ENCODE assay signal across 28 cellular contexts in the genomic region with DNA sequence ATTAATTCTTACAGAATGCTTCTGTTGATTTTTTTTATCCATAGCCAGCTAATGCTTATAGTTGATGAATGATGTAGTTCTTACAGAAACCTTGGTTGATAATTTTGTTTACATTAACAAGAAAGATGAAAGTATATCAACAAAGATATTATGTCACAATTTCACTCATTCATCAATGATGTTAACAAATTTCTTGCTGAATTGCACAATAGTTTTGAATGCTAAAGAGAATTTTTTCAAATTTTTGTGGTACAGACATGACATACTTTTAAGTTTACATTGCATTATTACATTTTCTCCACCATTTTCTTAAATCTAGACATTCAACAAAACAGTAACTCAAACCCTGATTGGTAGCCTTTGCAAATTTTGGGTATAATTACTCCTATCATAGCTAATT.
"Had no signal": no experiment of that assay in that cellular context is flagged by ENCODE, and none has a peak within 500 bp of the region (broad histone marks: within the 10 kb centered on the region; RNA-seq: fewer than 3 reads in every experiment).

No MANE protein-coding gene starts in this region.

- H3K27me3 ChIP-seq: neural progenitor cell, ovary, testis, tibial artery, transverse colon, upper lobe of right lung, uterus had no signal

- H3K79me2 ChIP-seq: parathyroid adenoma had no signal

- H3K27ac ChIP-seq: neural progenitor cell, ovary, parathyroid adenoma, psoas muscle, skin epidermis, spleen, suprapubic skin, testis, tibial artery, transverse colon, upper lobe of right lung, uterus had no signal

- DNase-seq: natural killer cell; occipital lobe; ovary; posterior cingulate gyrus; psoas muscle; right cardiac atrium; spleen; stimulated activated CD4-positive, alpha-beta T cell treated with anti-CD3 and anti-CD28 coated beads, Interleukin-12 subunit alpha, Interleukin-12 subunit beta, amount 100 ng/mL, for 4 hours; stimulated activated CD4-positive, alpha-beta T cell treated with anti-CD3 and anti-CD28 coated beads, Interleukin-1b, Interleukin-23, amount 100 ng/mL, for 48 hours; stimulated activated CD4-positive, alpha-beta T cell treated with anti-CD3 and anti-CD28 coated beads, Interleukin-4, amount 100 ng/mL, for 1 hour; stimulated activated CD4-positive, alpha-beta T cell treated with anti-CD3 and anti-CD28 coated beads, Interleukin-4, amount 100 ng/mL, for 4 hours; stimulated activated CD8-positive, alpha-beta memory T cell treated with anti-CD3 and anti-CD28 coated beads, Interleukin-4, amount 100 ng/mL, for 48 hours; stimulated activated naive CD4-positive, alpha-beta T cell; stimulated activated naive CD8-positive, alpha-beta T cell treated with anti-CD3 and anti-CD28 coated beads, Interleukin-15, amount 100 ng/mL, for 72 hours; stimulated activated naive CD8-positive, alpha-beta T cell treated with anti-CD3 and anti-CD28 coated beads, Interleukin-15, Interleukin-2, amounts not matched to agents 100 U/mL and 50 U/mL, for 24 hours; substantia nigra; testis; tibial artery; transverse colon; upper lobe of right lung; uterus had no signal

- H3K9me3 ChIP-seq: ovary, psoas muscle, suprapubic skin, testis, tibial artery, transverse colon, upper lobe of right lung, uterus had no signal

- H3K9ac ChIP-seq: neural progenitor cell, parathyroid adenoma had no signal

- H3K4me1 ChIP-seq: parathyroid adenoma, psoas muscle, spleen, suprapubic skin, testis, transverse colon, upper lobe of right lung, uterus had no signal

- H3K36me3 ChIP-seq: ovary, spleen, suprapubic skin, tibial artery, transverse colon, upper lobe of right lung, uterus had no signal

- ATAC-seq: natural killer cell; psoas muscle; right cardiac atrium; sciatic nerve; stimulated activated memory B cell treated with anti-CD40 and anti-IgM and Interleukin-4, amounts not matched to agents 10 μg/mL and 1 μg/mL and 100 μg/mL, for 72 hours; stimulated activated naive CD8-positive, alpha-beta T cell treated with anti-CD3 and anti-CD28 coated beads, Interleukin-15, amount 100 ng/mL, for 72 hours; stimulated activated naive CD8-positive, alpha-beta T cell treated with anti-CD3 and anti-CD28 coated beads, Interleukin-15, Interleukin-2, amounts not matched to agents 100 U/mL and 50 U/mL, for 24 hours; upper lobe of right lung had no signal

- H3K4me2 ChIP-seq: neural progenitor cell, smooth muscle cell had no signal

- H3K4me3 ChIP-seq: neural progenitor cell, ovary, psoas muscle, skin epidermis, smooth muscle cell, spleen, suprapubic skin, testis, tibial artery, transverse colon, upper lobe of right lung, uterus had no signal

- H2AFZ ChIP-seq: neural progenitor cell, parathyroid adenoma had no signal
